In the genomic region with DNA sequence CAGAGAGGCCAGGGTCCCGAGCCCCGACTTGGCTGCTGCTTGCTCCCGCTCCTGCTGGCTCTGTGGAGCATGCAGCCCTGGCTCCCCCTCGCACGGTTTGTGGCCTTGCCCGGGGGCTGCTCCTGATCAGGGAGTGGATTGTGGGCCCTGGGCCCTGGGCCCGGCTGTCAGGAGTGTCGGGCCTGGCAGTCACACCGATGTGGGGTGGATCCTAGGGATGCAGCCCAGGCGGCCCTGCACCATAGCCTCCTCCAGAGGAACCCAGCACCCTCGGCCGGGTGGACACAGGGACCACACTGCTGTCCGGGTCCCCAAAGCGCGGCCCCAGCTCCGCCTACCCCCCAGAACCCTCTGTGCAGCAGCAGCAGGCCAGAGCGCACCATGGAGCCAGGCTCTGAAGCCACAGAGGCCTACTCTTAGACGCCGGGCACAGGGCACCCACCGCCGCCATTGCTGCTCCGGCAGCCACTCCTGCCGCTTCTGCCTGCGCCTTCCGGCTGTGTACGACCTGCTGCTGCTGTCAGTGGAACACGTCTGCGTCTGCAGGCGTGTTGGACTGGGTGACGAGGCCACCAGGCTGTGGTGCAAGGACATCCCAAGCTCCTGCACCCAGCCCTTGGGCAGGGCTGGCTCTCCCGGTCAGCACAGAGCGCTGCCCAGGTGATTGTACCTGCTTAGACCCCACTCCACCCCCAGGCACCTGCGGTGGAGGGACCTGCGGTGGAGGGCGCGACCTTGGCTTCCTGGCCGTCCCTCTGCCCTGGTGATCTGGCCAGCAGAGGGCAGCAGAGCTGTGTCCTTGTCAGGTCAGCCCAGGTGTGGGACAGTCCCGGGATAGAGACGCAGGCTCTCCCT, we compare ENCODE assay signal across 8 cellular contexts. TPM values are rescaled to one million over a fixed set of nuclear protein-coding genes. Genes with fewer than 3 reads are reported as not detected.
DNase-seq lines count a peak whose midpoint lies in the region; ATAC-seq and TF ChIP-seq lines count a peak whose summit lies in the region.

No MANE protein-coding gene starts in this region.

- DNase-seq in CD14-positive monocyte (ENCODE audit: low spot score) (peak; percentile 77), fibroblast of gingiva (ENCODE audit: low read depth) (peak; percentile 54), suprapubic skin (ENCODE audit: low spot score in 2 of 2) (peak; percentile 92 to 94), occipital lobe (lab: John Stamatoyannopoulos, UW) (no peak)
- DNase-seq in activated T-cell treated with anti-CD3 and anti-CD28 coated beads, Interleukin-2, amount 50 U/mL, for 1 hour: peak; percentile 85

- no peaks in the 10 kb centered on the region for H3K9me3 Mint-ChIP-seq in CD14-positive monocyte

- peaks cover 43 to 62% of the 10 kb centered on the region in 2 donors for H3K36me3 Mint-ChIP-seq in CD14-positive monocyte

- no peaks in the 10 kb centered on the region for H3K9me2 ChIP-seq in OCI-LY1 (ENCODE audit: low read depth, low read length)
- no peaks in the 10 kb centered on the region for H3K9me2 ChIP-seq in neural cell (ENCODE audit: insufficient read depth, low read length)

- 20% methylated on average over 4 of the region's 39 CpGs for WGBS in suprapubic skin

- no peak overlapping the region for H3K4me3 Mint-ChIP-seq in CD14-positive monocyte

- intact Hi-C loops in CD14-positive monocyte (cut with micrococcal nuclease): loop anchor here (2.0 to 5.0 kb wide), 4 partner anchors 43 to 873 kb away; no protein-coding TSS in a partner anchor

- no peak for TF ChIP-seq EP300 in neural cell (conservative IDR thresholded peaks at IDR 0.05; ENCODE audit: poor library complexity, severe bottlenecking)
- TF ChIP-seq EP300 in suprapubic skin (IDR thresholded peaks at IDR 0.05): no peak

- H3K4me1 ChIP-seq in OCI-LY1 (ENCODE audit: insufficient read depth, low read length, severe bottlenecking) (peaks cover 24% of the 10 kb centered on the region), suprapubic skin (peaks cover 17% of the 10 kb centered on the region)

- TF ChIP-seq CTCF in CD14-positive monocyte (IDR thresholded peaks at IDR 0.05) (peak; percentile 92), OCI-LY1 (IDR thresholded peaks at IDR 0.05; ENCODE audit: low read length) (peak; percentile 86), neural cell (IDR thresholded peaks at IDR 0.05; ENCODE audit: poor library complexity, severe bottlenecking) (peak; percentile 92), suprapubic skin (IDR thresholded peaks at IDR 0.05) (peak; percentile 83 to 85)

- peak; percentile 56 for ATAC-seq in GM21786 (IDR thresholded peaks at IDR 0.05; ENCODE audit: unreplicated experiment)

- no peaks in the 10 kb centered on the region for H3K9me3 ChIP-seq in OCI-LY1 (ENCODE audit: low read length)
- no peaks in the 10 kb centered on the region for H3K9me3 ChIP-seq in neural cell (ENCODE audit: low read length)
- no peaks in the 10 kb centered on the region for H3K9me3 ChIP-seq in suprapubic skin

- no peak overlapping the region for H3K4me3 ChIP-seq in OCI-LY1 (ENCODE audit: low read depth, low read length, poor library complexity, severe bottlenecking)
- no peak overlapping the region for H3K4me3 ChIP-seq in neural cell (ENCODE audit: low read length)
- no peak overlapping the region for H3K4me3 ChIP-seq in suprapubic skin

- no peak overlapping the region for H2AFZ ChIP-seq in OCI-LY1 (ENCODE audit: low read length)
- no peak overlapping the region for H2AFZ ChIP-seq in neural cell (ENCODE audit: low read depth, low read length)

- no peaks in the 10 kb centered on the region for H3K4me1 Mint-ChIP-seq in CD14-positive monocyte

- H3K4me2 ChIP-seq in OCI-LY1 (ENCODE audit: low read length) (peak overlapping the region; percentile 11; the same call in 1 of the 2 replicates), neural cell (ENCODE audit: low read length) (no peak overlapping the region)

- H3K79me2 ChIP-seq in OCI-LY1 (ENCODE audit: insufficient read depth, low read length) (no peaks in the 10 kb centered on the region), neural cell (replicated peaks; ENCODE audit: insufficient read depth, low read length) (no peaks in the 10 kb centered on the region)

- peaks cover 0 to 2% (median 2%) of the 10 kb centered on the region in 3 donors for H3K27me3 Mint-ChIP-seq in CD14-positive monocyte (ENCODE audit: low read depth in 3 of 3)

- H3K9ac ChIP-seq in OCI-LY1 (ENCODE audit: low read length) (no peak overlapping the region), neural cell (ENCODE audit: low read length) (no peak overlapping the region)

- H3K27me3 ChIP-seq in OCI-LY1 (ENCODE audit: insufficient read depth, low read length) (no peaks in the 10 kb centered on the region), neural cell (ENCODE audit: insufficient read depth, low read depth, low read length) (no peaks in the 10 kb centered on the region), suprapubic skin (no peaks in the 10 kb centered on the region)

- H3K36me3 ChIP-seq in OCI-LY1 (ENCODE audit: insufficient read depth, low read length): peaks cover 57% of the 10 kb centered on the region
- no peaks in the 10 kb centered on the region for H3K36me3 ChIP-seq in neural cell (ENCODE audit: insufficient read depth, low read length)
- H3K36me3 ChIP-seq in suprapubic skin: peaks cover 47% of the 10 kb centered on the region

- peak; percentile 89 for TF ChIP-seq RAD21 in neural cell (conservative IDR thresholded peaks at IDR 0.05)

- no peaks in the 10 kb centered on the region for H3F3A ChIP-seq in OCI-LY1 (ENCODE audit: insufficient read depth, low read length)
- H3F3A ChIP-seq in neural cell (ENCODE audit: insufficient read depth, low read length, poor library complexity, severe bottlenecking): no peaks in the 10 kb centered on the region

- TF ChIP-seq POLR2A in suprapubic skin (IDR thresholded peaks at IDR 0.05): no peak

- no peaks in the 10 kb centered on the region for H4K20me1 ChIP-seq in OCI-LY1 (ENCODE audit: insufficient read depth, low read length)
- H4K20me1 ChIP-seq in neural cell (ENCODE audit: insufficient read depth): no peaks in the 10 kb centered on the region

- H3K27ac ChIP-seq in OCI-LY1 (ENCODE audit: low read depth, low read length, poor library complexity, severe bottlenecking) (no peak overlapping the region), neural cell (ENCODE audit: low read length) (no peak overlapping the region), suprapubic skin (no peak overlapping the region)

- H3K27ac Mint-ChIP-seq in CD14-positive monocyte: no peak overlapping the region

TF ChIP-seq in neural cell, 6 proteins besides CTCF, POLR2A, EP300 and RAD21:
- TF ChIP-seq SMC3 (conservative IDR thresholded peaks at IDR 0.05; ENCODE audit: poor library complexity) (peak; percentile 95), TAF1 (IDR thresholded peaks at IDR 0.05; ENCODE audit: low read depth) (no peak), MXI1 (conservative IDR thresholded peaks at IDR 0.05; ENCODE audit: poor library complexity, severe bottlenecking) (no peak)

RNA-seq across cellular contexts. Expression of gene SLX9, which starts 9.6 kb away (rescaled TPM):
- polyA plus RNA-seq in CD14-positive monocyte: 1 to 10 TPM; 7.5 to 9.0 TPM
- 15.4 and 23.2 TPM in 2 replicates for polyA plus RNA-seq in neural cell
- polyA minus RNA-seq in neural cell: 10.1 and 16.8 TPM in 2 replicates
- 10 to 100 TPM; 13.4 to 16.9 (median 14.4) TPM for total RNA-seq in suprapubic skin
- 6.1 TPM for total RNA-seq in occipital lobe

RNA-seq across cellular contexts. Expression of gene ITGB2, which starts 28.7 kb away (rescaled TPM):
- polyA plus RNA-seq in CD14-positive monocyte: 1,000 to 10,000 TPM; 1,470 to 1,628 TPM
- not detected in 2 replicates for polyA plus RNA-seq in neural cell
- not detected in 2 replicates for polyA minus RNA-seq in neural cell
- 10 to 100 TPM; 11.2 to 18.8 (median 15.3) TPM for total RNA-seq in suprapubic skin
- total RNA-seq in occipital lobe: 9.2 TPM
